In the genomic region with DNA sequence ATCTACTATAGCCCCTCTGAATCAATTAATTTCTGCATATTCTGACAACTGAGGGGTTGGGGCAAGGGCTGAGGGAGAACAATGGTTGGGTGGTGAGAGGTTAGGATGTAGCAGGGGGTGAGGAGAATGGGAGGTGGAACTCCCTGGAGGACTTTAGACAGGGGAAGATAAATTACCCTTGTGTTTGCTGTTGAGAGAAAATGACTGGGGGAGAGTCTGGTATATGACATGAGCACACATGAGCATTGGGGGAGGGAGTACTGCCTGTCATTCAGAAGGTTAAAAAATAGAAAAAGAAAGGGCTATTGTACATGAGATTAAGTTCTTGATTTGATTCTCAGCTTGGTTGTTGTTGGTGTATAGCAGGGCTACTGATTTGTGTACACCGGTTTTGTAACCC, we compare ENCODE assay signal across 23 cellular contexts. TPM values are rescaled to one million over a fixed set of nuclear protein-coding genes. Genes with fewer than 3 reads are reported as not detected.
DNase-seq lines count a peak whose midpoint lies in the region; ATAC-seq and TF ChIP-seq lines count a peak whose summit lies in the region.
"Had no signal": no experiment of that assay in that cellular context is flagged by ENCODE, and none has a peak within 500 bp of the region (broad histone marks: within the 10 kb centered on the region; RNA-seq: fewer than 3 reads in every experiment).

No MANE protein-coding gene starts in this region.

- peak overlapping the region; percentile 32; the same call in 1 of the 2 replicates for H2BK120ac ChIP-seq in IMR-90 (ENCODE audit: low read depth, low read length)

- H4K20me1 ChIP-seq in IMR-90 (ENCODE audit: insufficient read depth, low read length), result no peaks in the 10 kb centered on the region
- H4K20me1 ChIP-seq: BLaER1 had no signal

- no peak overlapping the region for H2AK5ac ChIP-seq in IMR-90 (ENCODE audit: low read depth, low read length)

- ATAC-seq in IMR-90 (ENCODE audit: low read depth) (no peak), GM21717 (IDR thresholded peaks at IDR 0.05; ENCODE audit: unreplicated experiment) (no peak)
- ATAC-seq in activated naive CD8-positive, alpha-beta T cell treated with anti-CD3 and anti-CD28 coated beads, Interleukin-2, amount 50 U/mL, for 24 hours, result no peak
- ATAC-seq: GM12878, Panc1 had no signal

- dilution Hi-C loops in IMR-90 (cut with HindIII; ENCODE audit: low sequenced_read_pairs, unreplicated experiment), result no loop called here

- H3K36me3 ChIP-seq in IMR-90 (ENCODE audit: control insufficient read depth, insufficient read depth, low read length) (no peaks in the 10 kb centered on the region), endodermal cell (ENCODE audit: control insufficient read depth, insufficient read depth, low read length) (no peaks in the 10 kb centered on the region)
- H3K36me3 ChIP-seq: BLaER1, HAP-1 had no signal

- peaks cover 13% of the 10 kb centered on the region for H3K4me1 Mint-ChIP-seq in endodermal cell
- H3K4me1 Mint-ChIP-seq in activated naive CD8-positive, alpha-beta T cell treated with anti-CD3 and anti-CD28 coated beads, Interleukin-2, amount 50 U/mL, for 24 hours, result no peaks in the 10 kb centered on the region
- H3K4me1 Mint-ChIP-seq in activated naive CD8-positive, alpha-beta T cell treated with anti-CD3 and anti-CD28 coated beads for 36 hours, result no peaks in the 10 kb centered on the region
- H3K4me1 Mint-ChIP-seq: IgD-negative memory B cell had no signal

- no peak overlapping the region for H3K4me3 ChIP-seq in IMR-90 (ENCODE audit: insufficient read depth, low read depth, low read length)
- no peak overlapping the region for H3K4me3 ChIP-seq in endodermal cell (ENCODE audit: low read length)
- H3K4me3 ChIP-seq: BLaER1, GM12878, HAP-1 had no signal

- H3K36me3 Mint-ChIP-seq in endodermal cell (ENCODE audit: low read depth), result no peaks in the 10 kb centered on the region
- no peaks in the 10 kb centered on the region for H3K36me3 Mint-ChIP-seq in activated naive CD8-positive, alpha-beta T cell treated with anti-CD3 and anti-CD28 coated beads, Interleukin-2, amount 50 U/mL, for 24 hours (ENCODE audit: low read depth)
- H3K36me3 Mint-ChIP-seq in activated naive CD8-positive, alpha-beta T cell treated with anti-CD3 and anti-CD28 coated beads for 36 hours, result no peaks in the 10 kb centered on the region
- H3K36me3 Mint-ChIP-seq: IgD-negative memory B cell had no signal

- no peaks in the 10 kb centered on the region for H3K9me1 ChIP-seq in IMR-90 (ENCODE audit: insufficient read depth, low read length)

- POLR2A ChIA-PET in IMR-90 (lab: Charles Lee; ENCODE audit: unreplicated experiment), result no interaction called here

- no peak overlapping the region for H3K4me3 Mint-ChIP-seq in endodermal cell
- H3K4me3 Mint-ChIP-seq in activated naive CD8-positive, alpha-beta T cell treated with anti-CD3 and anti-CD28 coated beads, Interleukin-2, amount 50 U/mL, for 24 hours, result no peak overlapping the region
- no peak overlapping the region for H3K4me3 Mint-ChIP-seq in activated naive CD8-positive, alpha-beta T cell treated with anti-CD3 and anti-CD28 coated beads for 36 hours
- H3K4me3 Mint-ChIP-seq: CD4-positive, alpha-beta T cell had no signal

- H4K8ac ChIP-seq in IMR-90 (ENCODE audit: low read depth in 2 of 2, low read length in 2 of 2), result no peak overlapping the region; a peak in 1 of 4 replicates

- CTCF ChIA-PET in IMR-90 (lab: Yijun Ruan, JAX), result no interaction called here

- BruUV-seq in IMR-90 (replicated peaks; lab: Mats Ljungman, UMichigan), result no TSS peak

- no peak overlapping the region for H2BK5ac ChIP-seq in IMR-90 (ENCODE audit: low read depth, low read length, poor library complexity, severe bottlenecking)

- no CpG with 5 or more reads among the region's 1 CpG for WGBS in IMR-90 (ENCODE audit: extremely low coverage in 2 of 2, insufficient read length in 1 of 2), 2 experiments
- WGBS in endodermal cell (ENCODE audit: insufficient coverage in 1 of 2, insufficient read length in 1 of 2), 2 experiments, result 83 to 88% methylated on average over 1 of the region's 1 CpG

- no peak overlapping the region; the same call in 1 of the 2 replicates for H4K5ac ChIP-seq in IMR-90 (ENCODE audit: low read depth, low read length)

- H3K56ac ChIP-seq in IMR-90 (ENCODE audit: extremely low read depth, insufficient read depth, low read length), result no peak overlapping the region

- H3K27me3 ChIP-seq in IMR-90 (ENCODE audit: control insufficient read depth, insufficient read depth, low read length) (no peaks in the 10 kb centered on the region), endodermal cell (ENCODE audit: control insufficient read depth, insufficient read depth, low read length, poor library complexity, severe bottlenecking) (no peaks in the 10 kb centered on the region)
- H3K27me3 ChIP-seq: BLaER1 had no signal

- intact Hi-C loops in IMR-90 (cut with micrococcal nuclease), result no loop called here

- H2AK9ac ChIP-seq in IMR-90 (replicated peaks; ENCODE audit: low read depth, low read length, poor library complexity), result no peak overlapping the region

- H3K9ac ChIP-seq in IMR-90 (ENCODE audit: low read depth, low read length) (no peak overlapping the region), endodermal cell (ENCODE audit: extremely low read depth, low read length, poor library complexity, severe bottlenecking) (no peak overlapping the region)
- H3K9ac ChIP-seq: BLaER1 had no signal

- H2BK15ac ChIP-seq in IMR-90 (ENCODE audit: low read depth, low read length), result no peak overlapping the region

- H2BK20ac ChIP-seq in IMR-90 (ENCODE audit: low read depth, low read length), result peak overlapping the region; percentile 39; the same call in 1 of the 2 replicates

- H3K79me1 ChIP-seq in IMR-90 (ENCODE audit: low read depth in 1 of 2, low read length in 2 of 2), result no peaks in the 10 kb centered on the region

- TF ChIP-seq CTCF in IMR-90 (conservative IDR thresholded peaks at IDR 0.05; ENCODE audit: low read depth, low read length) (no peak), endodermal cell (conservative IDR thresholded peaks at IDR 0.05) (no peak)

- 0 out of 2 replicates have a peak overlapping the region, but pooled peaks have one; percentile 1 for H3K14ac ChIP-seq in IMR-90 (replicated peaks; ENCODE audit: low read depth, low read length)

- H3K27ac ChIP-seq in IMR-90 (ENCODE audit: insufficient read depth, low read length), result no peak overlapping the region
- peak overlapping the region; percentile 27 for H3K27ac ChIP-seq in endodermal cell (ENCODE audit: low read depth, low read length)
- H3K27ac ChIP-seq: BLaER1 had no signal

- H4K91ac ChIP-seq in IMR-90 (ENCODE audit: insufficient read depth, low read depth, low read length), result peak overlapping the region; percentile 52; the same call in 1 of the 2 replicates

- peak overlapping the region; percentile 72 for H3K18ac ChIP-seq in IMR-90 (ENCODE audit: low read depth, low read length)

- H3K23ac ChIP-seq in IMR-90 (ENCODE audit: low read depth, low read length), result no peak overlapping the region

- peak overlapping the region; percentile 14; the same call in 1 of the 2 replicates for H3K4ac ChIP-seq in IMR-90 (ENCODE audit: low read depth, low read length)

- TF ChIP-seq RAD21 in IMR-90 (IDR thresholded peaks at IDR 0.05; ENCODE audit: low read length), result no peak

- H3K9me3 Mint-ChIP-seq in endodermal cell, result peaks cover 13% of the 10 kb centered on the region
- H3K9me3 Mint-ChIP-seq in activated naive CD8-positive, alpha-beta T cell treated with anti-CD3 and anti-CD28 coated beads, Interleukin-2, amount 50 U/mL, for 24 hours, result peaks cover 33% of the 10 kb centered on the region
- H3K9me3 Mint-ChIP-seq in activated naive CD8-positive, alpha-beta T cell treated with anti-CD3 and anti-CD28 coated beads for 36 hours, result peaks cover 21% of the 10 kb centered on the region

- in situ Hi-C loops in IMR-90 (cut with MboI; ENCODE audit: low sequenced_read_pairs), result no loop called here

- no peaks in the 10 kb centered on the region for H3K9me3 ChIP-seq in IMR-90 (ENCODE audit: control insufficient read depth, insufficient read depth, low read length)
- H3K9me3 ChIP-seq in endodermal cell (ENCODE audit: control insufficient read depth, low read length), result no peaks in the 10 kb centered on the region
- H3K9me3 ChIP-seq: BLaER1, Caco-2, HAP-1 had no signal

- no peak overlapping the region for H2AFZ ChIP-seq in IMR-90 (replicated peaks; ENCODE audit: low read length, poor library complexity)

- DNase-seq in NCI-H748 (lab: John Stamatoyannopoulos, UW; ENCODE audit: unreplicated experiment) (peak; percentile 17), NCI-H748 treated with DMSO at 0.1 percent for 48 hours (lab: John Stamatoyannopoulos, UW) (no peak), IMR-90 (no peak), endodermal cell (no peak)
- DNase-seq in activated naive CD8-positive, alpha-beta T cell treated with anti-CD3 and anti-CD28 coated beads, Interleukin-2, amount 50 U/mL, for 24 hours, result no peak
- no peak for DNase-seq in activated naive CD8-positive, alpha-beta T cell treated with anti-CD3 and anti-CD28 coated beads for 36 hours
- DNase-seq: ACHN; Caco-2; CD4-positive, alpha-beta T cell; DMS 273 treated with DMSO at 0.1 percent for 48 hours; DMS79 treated with DMSO at 0.1 percent for 48 hours; Kasumi-1; NCI-H146; NCI-H510A; NCI-H82; SIG-M5; T-helper 1 cell had no signal

- H3K4me1 ChIP-seq in IMR-90 (ENCODE audit: control insufficient read depth, insufficient read depth, low read length), result peaks cover 7% of the 10 kb centered on the region
- H3K4me1 ChIP-seq in endodermal cell (ENCODE audit: control insufficient read depth, insufficient read depth, low read length), result peaks cover 3% of the 10 kb centered on the region
- H3K4me1 ChIP-seq: BLaER1, Caco-2, HAP-1 had no signal

- peaks cover 5% of the 10 kb centered on the region for H3K27me3 Mint-ChIP-seq in endodermal cell (ENCODE audit: insufficient read depth)
- H3K27me3 Mint-ChIP-seq in activated naive CD8-positive, alpha-beta T cell treated with anti-CD3 and anti-CD28 coated beads, Interleukin-2, amount 50 U/mL, for 24 hours, result no peaks in the 10 kb centered on the region
- H3K27me3 Mint-ChIP-seq in activated naive CD8-positive, alpha-beta T cell treated with anti-CD3 and anti-CD28 coated beads for 36 hours, result no peaks in the 10 kb centered on the region
- H3K27me3 Mint-ChIP-seq: CD4-positive, alpha-beta T cell; IgD-negative memory B cell had no signal

- no peak overlapping the region; the same call in 1 of the 2 replicates for H3K4me2 ChIP-seq in IMR-90 (ENCODE audit: low read depth, low read length)
- H3K4me2 ChIP-seq: BLaER1 had no signal

- H3K27ac Mint-ChIP-seq in endodermal cell, result no peak overlapping the region
- no peak overlapping the region for H3K27ac Mint-ChIP-seq in activated naive CD8-positive, alpha-beta T cell treated with anti-CD3 and anti-CD28 coated beads, Interleukin-2, amount 50 U/mL, for 24 hours
- H3K27ac Mint-ChIP-seq in activated naive CD8-positive, alpha-beta T cell treated with anti-CD3 and anti-CD28 coated beads for 36 hours, result no peak overlapping the region
- H3K27ac Mint-ChIP-seq: CD4-positive, alpha-beta T cell; IgD-negative memory B cell had no signal

- TF ChIP-seq POLR2A in IMR-90 (IDR thresholded peaks at IDR 0.05; ENCODE audit: low read depth, low read length), result no peak

RNA-seq across cellular contexts. Expression of gene PAPPA, which starts 37.2 kb away (rescaled TPM):
- 11.7 and 12.4 TPM in 2 replicates for total RNA-seq in IMR-90 (2012; rRNA removed)
- 8.3 and 8.6 TPM in 2 replicates for polyA plus RNA-seq in IMR-90 (2012; rRNA removed)
- polyA plus RNA-seq in IMR-90 (2012; cell fraction: cytosol; rRNA removed), result 3.3 and 7.5 TPM in 2 replicates
- polyA plus RNA-seq in IMR-90 (2012; cell fraction: nucleus; rRNA removed; ENCODE audit: low replicate concordance), result 7.6 and 18.5 TPM in 2 replicates
- under 1 TPM; 0.09 TPM for total RNA-seq in endodermal cell
- 4.1 TPM for polyA plus RNA-seq in endodermal cell (2013, experiment 1 of 2)
- 4.0 TPM for polyA plus RNA-seq in endodermal cell (2013, experiment 2 of 2)
- total RNA-seq in activated naive CD8-positive, alpha-beta T cell treated with anti-CD3 and anti-CD28 coated beads for 36 hours, result not detected
- total RNA-seq: Caco-2 had no signal

Comparison
In these comparisons a context has a peak if more than half of its experiments do, and no peak if none do; other contexts are left out.
1. RNA of gene PAPPA, which starts 37.2 kb away (total RNA-seq): 11.7 to 12.4 TPM in IMR-90; 0.09 TPM in endodermal cell and not detected in activated naive CD8-positive, alpha-beta T cell treated with anti-CD3 and anti-CD28 coated beads for 36 hours; every median in the first group is over 10 times any median in the second.